7 cellular contexts compared by ENCODE assay signal in genomic region chr16:79475841-79476240, GRCh38.
"Had no signal": no experiment of that assay in that cellular context is flagged by ENCODE, and none has a peak within 500 bp of the region (broad histone marks: within the 10 kb centered on the region; RNA-seq: fewer than 3 reads in every experiment).

No MANE protein-coding gene starts in this region.

- FAIRE-seq: HepG2, HTR-8/SVneo had no signal

- H3K36me3 Mint-ChIP-seq: IgD-negative memory B cell had no signal

- H3K4me3 Mint-ChIP-seq: IgD-negative memory B cell had no signal

- ATAC-seq: HepG2 had no signal

- DNase-seq: IMR-90, KBM-7, KG1 had no signal

- H3K27ac ChIP-seq: HL-60 had no signal

- H3K4me1 Mint-ChIP-seq: IgD-negative memory B cell had no signal

- H3K27ac Mint-ChIP-seq: IgD-negative memory B cell had no signal

- H3K27me3 Mint-ChIP-seq: IgD-negative memory B cell had no signal
